ENCODE assay signal across 28 cellular contexts in genomic region chr10:86353506-86354485, GRCh38. TPM values are rescaled to one million over a fixed set of nuclear protein-coding genes. Genes with fewer than 3 reads are reported as not detected.
"Had no signal": no experiment of that assay in that cellular context is flagged by ENCODE, and none has a peak within 500 bp of the region (broad histone marks: within the 10 kb centered on the region; RNA-seq: fewer than 3 reads in every experiment).

No MANE protein-coding gene starts in this region.

- H3K4me3 Mint-ChIP-seq: effector memory CD8-positive, alpha-beta T cell; immature natural killer cell; memory B cell; natural killer cell; type B pancreatic cell had no signal

- DNase-seq: caudate nucleus; cerebellar nuclear complex; effector memory CD8-positive, alpha-beta T cell; erythroblast; esophagus squamous epithelium; foreskin melanocyte; immature natural killer cell; islet precursor cell; natural killer cell; retina; stimulated activated CD4-positive, alpha-beta T cell treated with anti-CD3 and anti-CD28 coated beads, Interleukin-12 subunit alpha, Interleukin-12 subunit beta, amount 100 ng/mL, for 4 hours; stimulated activated CD4-positive, alpha-beta T cell treated with anti-CD3 and anti-CD28 coated beads, Interleukin-1b, Interleukin-23, amount 100 ng/mL, for 48 hours; stimulated activated CD4-positive, alpha-beta T cell treated with anti-CD3 and anti-CD28 coated beads, Interleukin-4, amount 100 ng/mL, for 1 hour; stimulated activated CD8-positive, alpha-beta memory T cell treated with anti-CD3 and anti-CD28 coated beads, Interleukin-4, amount 100 ng/mL, for 48 hours; stimulated activated naive CD4-positive, alpha-beta T cell; stomach; testis; tibial artery had no signal

- H3K9me3 ChIP-seq: esophagus squamous epithelium, neutrophil, pancreas, testis had no signal

- H3K27ac ChIP-seq: esophagus squamous epithelium, neutrophil, pancreas, stomach, testis, tibial artery had no signal

- H3K36me3 ChIP-seq: esophagus squamous epithelium, neutrophil, pancreas, stomach, tibial artery had no signal

- H3K27ac Mint-ChIP-seq: effector memory CD8-positive, alpha-beta T cell; immature natural killer cell; memory B cell; natural killer cell; type B pancreatic cell had no signal

- H3K9me3 Mint-ChIP-seq: effector memory CD8-positive, alpha-beta T cell; natural killer cell had no signal

- FAIRE-seq: colon, endometrium, pancreas had no signal

- H3K27me3 ChIP-seq: esophagus squamous epithelium, neutrophil, pancreas, stomach, testis, tibial artery had no signal

- H3K4me1 ChIP-seq: pancreas, testis had no signal

- H3K4me3 ChIP-seq: esophagus squamous epithelium, lung, pancreas, smooth muscle cell, stomach, testis, tibial artery had no signal

- H3K36me3 Mint-ChIP-seq: immature natural killer cell, memory B cell, natural killer cell, type B pancreatic cell had no signal

RNA-seq across cellular contexts. Expression of gene GRID1, which starts 12.8 kb away (rescaled TPM):
- total RNA-seq: mononuclear cell, natural killer cell, pulmonary artery endothelial cell had no signal
- polyA plus RNA-seq: immature natural killer cell had no signal
